In genomic region chr10:60819271-60819670, GRCh38 we compare ENCODE assay signal across 26 cellular contexts.
"Had no signal": no experiment of that assay in that cellular context is flagged by ENCODE, and none has a peak within 500 bp of the region (broad histone marks: within the 10 kb centered on the region; RNA-seq: fewer than 3 reads in every experiment).

No MANE protein-coding gene starts in this region.

- H3K36me3 ChIP-seq: adrenal gland, cardiac muscle cell, gastrocnemius medialis, right atrium auricular region, spleen, suprapubic skin, tibial artery had no signal

- H3K36me3 Mint-ChIP-seq: activated naive CD8-positive, alpha-beta T cell treated with anti-CD3 and anti-CD28 coated beads for 36 hours; brain; naive thymus-derived CD4-positive, alpha-beta T cell had no signal

- H3K27me3 ChIP-seq: adrenal gland, cardiac muscle cell, gastrocnemius medialis, right atrium auricular region, spleen, suprapubic skin, tibial artery had no signal

- H3K27ac Mint-ChIP-seq: activated naive CD4-positive, alpha-beta T cell treated with anti-CD3 and anti-CD28 coated beads for 36 hours; activated naive CD8-positive, alpha-beta T cell treated with anti-CD3 and anti-CD28 coated beads for 36 hours had no signal

- H3K4me3 ChIP-seq: adrenal gland, cardiac muscle cell, gastrocnemius medialis, right atrium auricular region, spleen, suprapubic skin, tibial artery had no signal

- H3K27ac ChIP-seq: adrenal gland, cardiac muscle cell, parathyroid adenoma, right atrium auricular region, spleen, suprapubic skin, tibial artery, VCaP had no signal

- H3K4me3 Mint-ChIP-seq: activated naive CD4-positive, alpha-beta T cell treated with anti-CD3 and anti-CD28 coated beads for 36 hours; activated naive CD8-positive, alpha-beta T cell treated with anti-CD3 and anti-CD28 coated beads for 36 hours; brain; effector memory CD8-positive, alpha-beta T cell; naive thymus-derived CD4-positive, alpha-beta T cell; neural crest cell had no signal

- H3K27me3 Mint-ChIP-seq: effector memory CD8-positive, alpha-beta T cell had no signal

- H3K79me2 ChIP-seq: parathyroid adenoma had no signal

- H3K9me3 ChIP-seq: adrenal gland, gastrocnemius medialis, right atrium auricular region, spleen, suprapubic skin, tibial artery had no signal

- DNase-seq: activated CD4-positive, alpha-beta T cell treated with anti-CD3 and anti-CD28 coated beads for 4 hours; activated CD4-positive, alpha-beta T cell treated with anti-CD3 and anti-CD28 coated beads, Interleukin-2, amount 50 U/mL, for 4 hours; activated effector memory CD4-positive, alpha-beta T cell treated with anti-CD3 and anti-CD28 coated beads, Interleukin-2, amount 50 U/mL, for 16 hours; activated naive CD4-positive, alpha-beta T cell treated with anti-CD3 and anti-CD28 coated beads for 36 hours; activated naive CD8-positive, alpha-beta T cell treated with anti-CD3 and anti-CD28 coated beads for 36 hours; adrenal gland; aorta; cortex of kidney; effector memory CD8-positive, alpha-beta T cell; erythroblast; gastrocnemius medialis; glutamatergic neuron; hippocampal formation; left cardiac atrium; naive thymus-derived CD4-positive, alpha-beta T cell; nucleus accumbens; spleen; stimulated activated naive CD4-positive, alpha-beta T cell; tibial artery had no signal

- H3K4me1 ChIP-seq: parathyroid adenoma had no signal

- H3K9me3 Mint-ChIP-seq: activated naive CD4-positive, alpha-beta T cell treated with anti-CD3 and anti-CD28 coated beads for 36 hours; activated naive CD8-positive, alpha-beta T cell treated with anti-CD3 and anti-CD28 coated beads for 36 hours; effector memory CD8-positive, alpha-beta T cell; neural crest cell had no signal

- ATAC-seq: effector memory CD8-positive, alpha-beta T cell; gastrocnemius medialis; naive thymus-derived CD4-positive, alpha-beta T cell had no signal

- H3K9ac ChIP-seq: parathyroid adenoma had no signal

- H2AFZ ChIP-seq: parathyroid adenoma had no signal
